23 cellular contexts compared by ENCODE assay signal in genomic region chr2:18208956-18209355, GRCh38.
"Had no signal": no experiment of that assay in that cellular context is flagged by ENCODE, and none has a peak within 500 bp of the region (broad histone marks: within the 10 kb centered on the region; RNA-seq: fewer than 3 reads in every experiment).

No MANE protein-coding gene starts in this region.

- H3K9me3 ChIP-seq: left ventricle myocardium inferior, neutrophil, right atrium auricular region, right lobe of liver, stomach, testis, tibial artery, upper lobe of right lung had no signal

- H3K4me3 ChIP-seq: left ventricle myocardium inferior, lung, neural progenitor cell, right atrium auricular region, right lobe of liver, smooth muscle cell, stomach, testis, tibial artery, upper lobe of right lung had no signal

- H3K27me3 ChIP-seq: neural progenitor cell, neutrophil, right atrium auricular region, right lobe of liver, stomach, testis, tibial artery, upper lobe of right lung had no signal

- H3K36me3 ChIP-seq: left ventricle myocardium inferior, neural progenitor cell, neutrophil, right atrium auricular region, right lobe of liver, stomach, tibial artery, upper lobe of right lung had no signal

- DNase-seq: islet precursor cell; left ventricle myocardium inferior; mesendoderm; naive B cell; natural killer cell; nephron progenitor cell; occipital lobe; right lobe of liver; stimulated activated CD4-positive, alpha-beta T cell treated with anti-CD3 and anti-CD28 coated beads, Interleukin-15, amount 100 ng/mL, for 24 hours; stimulated activated CD4-positive, alpha-beta T cell treated with anti-CD3 and anti-CD28 coated beads, Interleukin-2, amount 100 ng/mL, for 24 hours; stimulated activated CD4-positive, alpha-beta T cell treated with anti-CD3 and anti-CD28 coated beads, Interleukin-4, amount 100 ng/mL, for 1 hour; stimulated activated naive B cell treated with anti-CD40 and anti-IgM and Interleukin-4, amounts not matched to agents 10 μg/mL and 1 μg/mL and 100 μg/mL, for 72 hours; stimulated activated naive CD8-positive, alpha-beta T cell treated with anti-CD3 and anti-CD28 coated beads, Interleukin-15, Interleukin-2, amounts not matched to agents 100 U/mL and 50 U/mL, for 24 hours; stomach; testis; tibial artery; trophoblast cell; upper lobe of right lung had no signal

- H3K27ac ChIP-seq: left ventricle myocardium inferior, neural progenitor cell, neutrophil, right atrium auricular region, right lobe of liver, stomach, testis, tibial artery, upper lobe of right lung had no signal
